10 cellular contexts compared by ENCODE assay signal in the genomic region with DNA sequence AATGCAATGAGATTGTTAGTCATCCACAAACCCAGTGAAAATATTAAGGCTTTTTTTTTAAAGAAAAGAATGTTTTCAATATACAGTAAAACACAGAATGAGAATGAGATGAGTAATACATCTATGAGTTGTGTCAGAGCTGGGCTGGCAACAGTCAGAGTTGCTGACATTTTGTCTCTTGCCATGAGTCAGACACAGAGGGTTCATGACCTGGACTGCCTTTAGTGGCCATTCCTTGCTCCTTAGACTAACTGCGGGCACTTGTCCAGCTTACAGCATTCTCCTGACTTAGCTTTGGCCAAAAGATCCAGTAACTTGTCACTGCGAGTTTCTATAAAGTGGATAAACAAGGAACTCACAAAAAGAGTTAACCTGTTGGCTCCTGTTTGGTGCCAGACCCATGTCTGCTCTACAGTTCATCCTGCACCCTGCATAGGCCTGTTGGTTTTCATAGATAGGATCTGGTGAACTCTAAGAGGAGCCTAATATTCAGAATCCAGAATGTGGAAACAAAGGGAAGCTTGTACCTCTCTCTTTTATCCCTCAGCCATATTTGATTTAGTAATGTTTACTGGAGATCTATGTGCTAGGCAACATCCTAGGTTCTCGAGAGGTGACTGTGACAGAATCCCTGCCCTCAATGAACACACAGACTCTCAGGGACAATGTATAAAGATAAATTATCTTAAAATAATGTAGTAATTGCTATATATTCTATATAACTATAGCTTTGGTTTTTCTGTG.
A peak's percentile ranks its signal among the peaks of the same experiment; 100 is the strongest.
DNase-seq lines count a peak whose midpoint lies in the region; ATAC-seq and TF ChIP-seq lines count a peak whose summit lies in the region.
"Had no signal": no experiment of that assay in that cellular context is flagged by ENCODE, and none has a peak within 500 bp of the region (broad histone marks: within the 10 kb centered on the region; RNA-seq: fewer than 3 reads in every experiment).

No MANE protein-coding gene starts in this region.

- intact Hi-C loops in esophagus squamous epithelium (cut with DNase I): no loop called here

- H4K91ac ChIP-seq in trophoblast cell (ENCODE audit: low read depth, low read length): no peak overlapping the region

- H3K4me1 ChIP-seq in esophagus squamous epithelium (peaks cover 0 to 15% (median 5%) of the 10 kb centered on the region in 3 donors), trophoblast cell (ENCODE audit: control insufficient read depth in 1 of 2, insufficient read depth in 2 of 2, low read length in 2 of 2) (peaks cover 2 to 3% of the 10 kb centered on the region in 2 experiments)

- no peak for TF ChIP-seq POLR2A in esophagus squamous epithelium (IDR thresholded peaks at IDR 0.05)

- no peak overlapping the region for H2BK5ac ChIP-seq in trophoblast cell (ENCODE audit: low read depth, low read length, poor library complexity)

- H3K9me3 ChIP-seq in esophagus squamous epithelium: no peaks in the 10 kb centered on the region
- H3K9me3 ChIP-seq in trophoblast cell (ENCODE audit: insufficient read depth, low read depth, low read length): no peaks in the 10 kb centered on the region

- H4K12ac ChIP-seq in trophoblast cell (ENCODE audit: low read depth, low read length): no peak overlapping the region

- no peak overlapping the region for H3K9ac ChIP-seq in trophoblast cell (ENCODE audit: low read length)

- H3K4ac ChIP-seq in trophoblast cell (ENCODE audit: low read depth, low read length): no peak overlapping the region

- peaks cover 2% of the 10 kb centered on the region for H3K79me1 ChIP-seq in trophoblast cell (ENCODE audit: low read length)

- no peak for ATAC-seq in GM18511 (IDR thresholded peaks at IDR 0.05; ENCODE audit: unreplicated experiment)
- ATAC-seq: T-helper 17 cell had no signal

- TF ChIP-seq CTCF in esophagus squamous epithelium (IDR thresholded peaks at IDR 0.05): no peak

- H3K18ac ChIP-seq in trophoblast cell (ENCODE audit: low read length): no peak overlapping the region

- H2AFZ ChIP-seq in trophoblast cell (ENCODE audit: insufficient read depth, low read length, poor library complexity): no peak overlapping the region

- H2BK120ac ChIP-seq in trophoblast cell (ENCODE audit: insufficient read depth, low read length, poor library complexity): no peak overlapping the region

- peak; percentile 97 for DNase-seq in GM04504 (ENCODE audit: low read depth)
- DNase-seq in NCI-H460 (ENCODE audit: extremely low read depth, low read depth): peak; percentile 53
- DNase-seq in esophagus squamous epithelium (lab: John Stamatoyannopoulos, UW): no peak
- DNase-seq in trophoblast cell: peak; percentile 80 to 84
- no peak for DNase-seq in ecto neural progenitor cell (ENCODE audit: low spot score)
- DNase-seq in Ammon's horn (ENCODE audit: low spot score): no peak
- no peak for DNase-seq in activated effector memory CD4-positive, alpha-beta T cell treated with anti-CD3 and anti-CD28 coated beads, Interleukin-2, amount 50 U/mL, for 16 hours
- DNase-seq: NCI-H1092 treated with DMSO at 0.1 percent for 48 hours, T-helper 17 cell had no signal

- no peak overlapping the region for H2BK12ac ChIP-seq in trophoblast cell (ENCODE audit: low read length)

- 33 to 39% methylated on average over 3 of the region's 3 CpGs for whole genome bisulfite sequencing in esophagus squamous epithelium, 2 donors
- WGBS in trophoblast cell (ENCODE audit: extremely low coverage, insufficient coverage, insufficient read length): no CpG with 5 or more reads among the region's 3 CpGs

- H3K4me2 ChIP-seq in trophoblast cell (ENCODE audit: low read length): no peak overlapping the region

- H3K36me3 ChIP-seq in esophagus squamous epithelium: no peaks in the 10 kb centered on the region
- no peaks in the 10 kb centered on the region for H3K36me3 ChIP-seq in trophoblast cell (ENCODE audit: control insufficient read depth in 1 of 2, insufficient read depth in 2 of 2, low read length in 2 of 2)

- H3K27ac ChIP-seq in esophagus squamous epithelium (peak overlapping the region in 3 of 4 donors; percentile 56 to 74 (median 57)), trophoblast cell (ENCODE audit: low read depth, low read length) (peak overlapping the region; percentile 78)

- no peaks in the 10 kb centered on the region for H3K79me2 ChIP-seq in trophoblast cell (ENCODE audit: control insufficient read depth, insufficient read depth, low read length, poor library complexity)

- no peak overlapping the region for H3K14ac ChIP-seq in trophoblast cell (ENCODE audit: low read length)

- no peak overlapping the region for H2AK5ac ChIP-seq in trophoblast cell (ENCODE audit: low read length)

- no peaks in the 10 kb centered on the region for H3K27me3 ChIP-seq in esophagus squamous epithelium
- H3K27me3 ChIP-seq in trophoblast cell (ENCODE audit: insufficient read depth, low read length): no peaks in the 10 kb centered on the region

- H4K8ac ChIP-seq in trophoblast cell (ENCODE audit: low read depth, low read length): no peak overlapping the region

- no peak overlapping the region for H3K23ac ChIP-seq in trophoblast cell (ENCODE audit: low read length)

- no peak overlapping the region for H3K4me3 ChIP-seq in esophagus squamous epithelium
- H3K4me3 ChIP-seq in trophoblast cell (ENCODE audit: low read depth, low read length): no peak overlapping the region

Comparison
In these comparisons a context has a peak if more than half of its experiments do, and no peak if none do; other contexts are left out.
1. DNase-seq: peak in GM04504 (single experiment), NCI-H460 (single experiment) and trophoblast cell (2 of 2); none in esophagus squamous epithelium (single experiment), ecto neural progenitor cell (single experiment), Ammon's horn (single experiment) and activated effector memory CD4-positive, alpha-beta T cell treated with anti-CD3 and anti-CD28 coated beads, Interleukin-2, amount 50 U/mL, for 16 hours (single experiment).